ENCODE assay signal across 12 cellular contexts in the genomic region with DNA sequence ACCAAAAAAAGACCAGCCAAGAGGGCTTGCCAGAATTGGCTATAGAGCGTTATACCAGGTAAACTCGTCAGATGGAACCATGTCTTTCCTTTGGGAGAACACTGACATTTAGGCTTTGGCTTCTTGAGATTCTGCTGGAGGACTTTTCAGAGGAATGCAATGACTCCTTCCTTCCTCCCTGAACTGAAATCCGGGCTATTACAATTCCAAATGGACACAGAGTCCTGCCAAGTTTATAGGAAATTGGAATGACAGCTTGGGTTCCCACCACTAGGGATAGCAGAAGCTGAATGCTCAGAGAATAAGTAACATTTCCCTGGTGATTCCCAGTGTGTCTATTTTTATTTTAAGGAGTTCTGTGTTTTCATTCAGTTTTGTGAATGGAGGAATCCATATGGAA.
DNase-seq lines count a peak whose midpoint lies in the region; ATAC-seq and TF ChIP-seq lines count a peak whose summit lies in the region.
"Had no signal": no experiment of that assay in that cellular context is flagged by ENCODE, and none has a peak within 500 bp of the region (broad histone marks: within the 10 kb centered on the region; RNA-seq: fewer than 3 reads in every experiment).

No MANE protein-coding gene starts in this region.

- H3K27me3 ChIP-seq in right atrium auricular region (no peaks in the 10 kb centered on the region), skeletal muscle satellite cell (ENCODE audit: control insufficient read depth, insufficient read depth, low read length) (no peaks in the 10 kb centered on the region), left lung (no peaks in the 10 kb centered on the region)

- peak overlapping the region; percentile 10 for H3K9ac ChIP-seq in skeletal muscle satellite cell (ENCODE audit: low read depth, low read length)

- H3K36me3 ChIP-seq in right atrium auricular region (no peaks in the 10 kb centered on the region), skeletal muscle satellite cell (ENCODE audit: insufficient read depth, low read length) (no peaks in the 10 kb centered on the region), left lung (no peaks in the 10 kb centered on the region)

- DNase-seq in GM04503 (ENCODE audit: low read depth) (peak; percentile 55), cerebellum (ENCODE audit: low spot score) (peak; percentile 43), right atrium auricular region (ENCODE audit: low spot score) (no peak), NCI-H1436 (lab: John Stamatoyannopoulos, UW) (no peak), left lung (no peak)
- no peak for DNase-seq in stimulated activated naive CD8-positive, alpha-beta T cell treated with anti-CD3 and anti-CD28 coated beads, Interleukin-15, Interleukin-2, amounts not matched to agents 100 U/mL and 50 U/mL, for 24 hours
- DNase-seq: CD8-positive, alpha-beta memory T cell; foreskin melanocyte; mammary epithelial cell had no signal

- peaks cover 0 to 38% of the 10 kb centered on the region in 2 donors for H3K4me1 ChIP-seq in right atrium auricular region
- peaks cover 47% of the 10 kb centered on the region for H3K4me1 ChIP-seq in skeletal muscle satellite cell (ENCODE audit: control insufficient read depth, insufficient read depth, low read length)
- H3K4me1 ChIP-seq in left lung, result no peaks in the 10 kb centered on the region

- H3K27ac ChIP-seq in right atrium auricular region (peak overlapping the region; percentile 54 to 72), left lung (peak overlapping the region in 1 of 2 donors; percentile 34)
- H3K27ac ChIP-seq: RWPE1 had no signal

- no peak overlapping the region for H3K4me2 ChIP-seq in skeletal muscle satellite cell (ENCODE audit: low read length)

- no peak for ATAC-seq in stimulated activated naive CD8-positive, alpha-beta T cell treated with anti-CD3 and anti-CD28 coated beads, Interleukin-15, Interleukin-2, amounts not matched to agents 100 U/mL and 50 U/mL, for 24 hours
- no peak for ATAC-seq in left lung
- ATAC-seq in HG03045 (IDR thresholded peaks at IDR 0.05; ENCODE audit: unreplicated experiment), result no peak

- H3K4me3 ChIP-seq in right atrium auricular region (no peak overlapping the region), skeletal muscle satellite cell (ENCODE audit: low read length) (no peak overlapping the region), left lung (no peak overlapping the region)

- intact Hi-C loops in left lung (cut with DNase I), result no loop called here

- peak in 1 of 2 donors; percentile 26 for TF ChIP-seq CTCF in right atrium auricular region (IDR thresholded peaks at IDR 0.05)
- TF ChIP-seq CTCF in left lung (IDR thresholded peaks at IDR 0.05), result no peak

- H3K9me3 ChIP-seq in right atrium auricular region (no peaks in the 10 kb centered on the region), skeletal muscle satellite cell (replicated peaks; ENCODE audit: low read length) (no peaks in the 10 kb centered on the region), left lung (no peaks in the 10 kb centered on the region)

Comparison
In these comparisons a context has a peak if more than half of its experiments do, and no peak if none do; other contexts are left out.
1. DNase-seq: peak in GM04503 (single experiment) and cerebellum (single experiment); none in right atrium auricular region (single experiment), stimulated activated naive CD8-positive, alpha-beta T cell treated with anti-CD3 and anti-CD28 coated beads, Interleukin-15, Interleukin-2, amounts not matched to agents 100 U/mL and 50 U/mL, for 24 hours (single experiment), NCI-H1436 (single experiment) and left lung (0 of 2).